Comparison of ENCODE assay signal across 22 cellular contexts in the genomic region with DNA sequence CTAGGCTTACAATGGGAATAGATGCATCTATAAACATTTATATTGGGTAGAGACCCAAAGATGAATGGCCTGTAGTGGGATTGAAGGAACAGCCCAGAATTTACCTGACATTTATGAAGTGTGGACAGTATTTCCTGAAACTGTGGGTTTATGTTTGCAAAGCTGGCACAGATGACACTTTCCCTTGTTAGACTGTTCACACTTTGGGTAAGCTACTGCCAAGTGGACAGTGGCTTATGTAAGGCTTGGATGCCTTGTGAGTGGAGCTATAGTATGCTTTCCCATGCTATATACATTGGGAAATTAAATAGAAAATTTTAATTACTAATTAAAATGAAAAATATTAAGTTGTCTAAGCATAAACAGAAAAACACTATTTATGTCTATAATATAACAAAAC. TPM values are rescaled to one million over a fixed set of nuclear protein-coding genes. Genes with fewer than 3 reads are reported as not detected.
A peak's percentile ranks its signal among the peaks of the same experiment; 100 is the strongest.
DNase-seq lines count a peak whose midpoint lies in the region; FAIRE-seq and TF ChIP-seq lines count a peak whose summit lies in the region.
"Had no signal": no experiment of that assay in that cellular context is flagged by ENCODE, and none has a peak within 500 bp of the region (broad histone marks: within the 10 kb centered on the region; RNA-seq: fewer than 3 reads in every experiment).

No MANE protein-coding gene starts in this region.

- no peak overlapping the region for H3K18ac ChIP-seq in H1 (ENCODE audit: extremely low read depth, low read length)

- H3K23ac ChIP-seq in H1 (ENCODE audit: insufficient read length), result no peak overlapping the region

- POLR2A ChIA-PET in H1 (lab: Charles Lee; ENCODE audit: partially characterized antibody), result no interaction called here

- no peak overlapping the region for H2BK20ac ChIP-seq in H1 (ENCODE audit: low read length)

- peaks cover 2 to 7% (median 3%) of the 10 kb centered on the region in 4 experiments; a peak in 2 of 7 replicates for H3K4me1 ChIP-seq in H1 (replicated peaks in 1 of 4; ENCODE audit: control insufficient read depth in 3 of 4, insufficient read depth in 4 of 4, low read length in 3 of 4)

- H4K8ac ChIP-seq in H1 (ENCODE audit: extremely low read depth, insufficient read depth, low read length), result no peak overlapping the region

- no peaks in the 10 kb centered on the region for H3K79me2 ChIP-seq in H1 (ENCODE audit: control insufficient read depth in 1 of 2, insufficient read depth in 2 of 2, low read length in 2 of 2)

- H2BK15ac ChIP-seq in H1 (ENCODE audit: low read length), result no peak overlapping the region

- H3K36me3 ChIP-seq in H1 (ENCODE audit: control insufficient read depth in 2 of 4, insufficient read depth in 4 of 4, low read length in 3 of 4), result no peaks in the 10 kb centered on the region

- H3K27me3 ChIP-seq in H1 (replicated peaks in 1 of 4; ENCODE audit: control insufficient read depth in 3 of 4, extremely low read depth in 1 of 4, insufficient read depth in 3 of 4, low read length in 3 of 4), result no peaks in the 10 kb centered on the region
- H3K27me3 ChIP-seq: BLaER1 had no signal

- H2BK12ac ChIP-seq in H1 (ENCODE audit: low read depth, low read length), result no peak overlapping the region

- H2AK5ac ChIP-seq in H1 (ENCODE audit: low read depth, low read length), result no peak overlapping the region

- no peak overlapping the region for H4K91ac ChIP-seq in H1 (replicated peaks; ENCODE audit: insufficient read length, low read length)

- no peak overlapping the region; a peak in 1 of 7 replicates for H3K9ac ChIP-seq in H1 (replicated peaks in 1 of 4; ENCODE audit: extremely low read depth in 1 of 4, low read depth in 3 of 4, low read length in 3 of 4)
- H3K9ac ChIP-seq: BLaER1 had no signal

- no peak overlapping the region for H2AFZ ChIP-seq in H1 (ENCODE audit: low read length)
- H2AFZ ChIP-seq: GM23338 had no signal

- H3K4me3 ChIP-seq in H1 (ENCODE audit: extremely low read depth in 1 of 4, insufficient read depth in 2 of 4, low read depth in 3 of 4, low read length in 4 of 4), result no peak overlapping the region
- H3K4me3 ChIP-seq: BLaER1, GM23338 had no signal

- no peaks in the 10 kb centered on the region for H3K9me3 ChIP-seq in H1 (ENCODE audit: insufficient read depth in 2 of 2, low read depth in 1 of 2, low read length in 1 of 2)

- no peak overlapping the region for H3K56ac ChIP-seq in H1 (replicated peaks; ENCODE audit: insufficient read length, low read depth, low read length)

- H3K23me2 ChIP-seq in H1 (ENCODE audit: low read depth, low read length), result no peaks in the 10 kb centered on the region

- no peak for TF ChIP-seq RAD21 in H1 (IDR thresholded peaks at IDR 0.05 in 1 of 2, conservative IDR thresholded peaks at IDR 0.05 in 1 of 2; ENCODE audit: low read depth in 2 of 2, low read length in 2 of 2)

- TF ChIP-seq CTCF in H1 (IDR thresholded peaks at IDR 0.05; ENCODE audit: control extremely low read depth in 1 of 3, insufficient read depth in 1 of 3, low read depth in 1 of 3, low read length in 3 of 3), result no peak

- CTCF ChIA-PET in H1 (lab: Charles Lee; ENCODE audit: partially characterized antibody), result interaction anchor here (1.2 kb wide), 1 partner anchor 13 kb away, joined by 4 read pairs; no protein-coding TSS in a partner anchor

- TF ChIP-seq EP300 in H1 (IDR thresholded peaks at IDR 0.05; ENCODE audit: borderline replicate concordance in 1 of 2, low read depth in 2 of 2, low read length in 2 of 2), result no peak

- TF ChIP-seq POLR2A in H1 (IDR thresholded peaks at IDR 0.05; ENCODE audit: control extremely low read depth in 1 of 2, low read depth in 2 of 2, low read length in 2 of 2), result no peak

- no peak overlapping the region for H2BK5ac ChIP-seq in H1 (ENCODE audit: low read depth, low read length)

- no peak overlapping the region for H3K4me2 ChIP-seq in H1 (ENCODE audit: insufficient read depth in 1 of 2, low read depth in 2 of 2, low read length in 2 of 2)
- H3K4me2 ChIP-seq: BLaER1, GM23338 had no signal

- no peak overlapping the region for H3K4ac ChIP-seq in H1 (replicated peaks; ENCODE audit: insufficient read length, low read depth, low read length)

- H3K14ac ChIP-seq in H1 (ENCODE audit: insufficient read length), result no peak overlapping the region

- intact Hi-C loops in posterior vena cava (cut with DNase I), result no loop called here

- no peaks in the 10 kb centered on the region for H4K20me1 ChIP-seq in H1 (replicated peaks in 1 of 2; ENCODE audit: control insufficient read depth in 1 of 2, insufficient read depth in 2 of 2, low read length in 2 of 2)
- H4K20me1 ChIP-seq: BLaER1 had no signal

- no peak overlapping the region for H3K27ac ChIP-seq in H1 (ENCODE audit: low read depth, low read length)
- H3K27ac ChIP-seq: 22Rv1, BLaER1, HL-60 had no signal

- peak; percentile 1 for DNase-seq in DMS53 (lab: John Stamatoyannopoulos, UW)
- no peak for DNase-seq in DMS53 treated with DMSO at 0.1 percent for 48 hours (lab: John Stamatoyannopoulos, UW; ENCODE audit: unreplicated experiment)
- no peak for DNase-seq in GM19239 (ENCODE audit: insufficient read length, low spot score)
- DNase-seq in H1 (ENCODE audit: low read depth in 1 of 2, low spot score in 2 of 2), result no peak
- peak; percentile 3 for DNase-seq in occipital lobe (lab: John Stamatoyannopoulos, UW)
- DNase-seq in stimulated activated CD4-positive, alpha-beta T cell treated with anti-CD3 and anti-CD28 coated beads, Interleukin-12 subunit alpha, Interleukin-12 subunit beta, amount 100 ng/mL, for 4 hours, result no peak
- no peak for DNase-seq in posterior vena cava (ENCODE audit: low spot score)
- no peak for DNase-seq in glomerular visceral epithelial cell (ENCODE audit: extremely low spot score)
- DNase-seq: CD4-positive, alpha-beta memory T cell; DMS153; DND-41; GDM1; H7; HFFc6; IMR-90 had no signal

- FAIRE-seq in GM19239 (lab: Jason Lieb, UNC), result peak; percentile 8
- FAIRE-seq in H1 (lab: Jason Lieb, UNC), result no peak
- FAIRE-seq: GM12892, GM18507 had no signal

- no peaks in the 10 kb centered on the region for H3K79me1 ChIP-seq in H1 (ENCODE audit: low read depth, low read length)

- H2BK120ac ChIP-seq in H1 (replicated peaks; ENCODE audit: low read depth, low read length), result peak overlapping the region; percentile 43

- no peak overlapping the region for H4K5ac ChIP-seq in H1 (ENCODE audit: insufficient read length, low read depth, low read length)

TF ChIP-seq in H1, 55 proteins besides CTCF, POLR2A, EP300 and RAD21:
- TF ChIP-seq YY1 (IDR thresholded peaks at IDR 0.05; ENCODE audit: low read depth, low read length) (no peak), HDAC2 (IDR thresholded peaks at IDR 0.05; ENCODE audit: borderline replicate concordance in 1 of 2, low read depth in 2 of 2, low read length in 2 of 2) (no peak), CBX8 (IDR thresholded peaks at IDR 0.05; ENCODE audit: borderline replicate concordance, low read depth, low read length) (no peak), ASH2L (IDR thresholded peaks at IDR 0.05; ENCODE audit: low read length) (no peak), ZNF274 (IDR thresholded peaks at IDR 0.05; ENCODE audit: borderline replicate concordance, extremely low read depth, low read length) (no peak)

RNA-seq across cellular contexts. Expression of a gene that starts 48.5 kb away (rescaled TPM):
- 6.0 and 7.0 TPM in 2 replicates for total RNA-seq in H1 (2021; fragmentation: NEBNext Ultra II Directional; extraction: Animal tissue kit (Norgen Biotek cat#: 25700))
- 2.8 and 3.3 TPM in 2 replicates for polyA plus RNA-seq in H1 (2011; rRNA removed)
- polyA plus RNA-seq in H1 (2011; cell fraction: cytosol; rRNA removed), result 3.2 TPM
- polyA plus RNA-seq in H1 (2011; cell fraction: nucleus; rRNA removed), result 17.0 TPM
- 4.0 to 5.0 TPM (median 4.5 TPM) in 4 replicates for polyA plus RNA-seq in H1 (2012, experiment 1 of 2)
- polyA plus RNA-seq in H1 (2012, experiment 2 of 2), result 0.31 TPM
- 2.6 TPM for polyA plus RNA-seq in H1 (2013, experiment 1 of 2)
- polyA plus RNA-seq in H1 (2013, experiment 2 of 2), result 2.0 TPM
- polyA minus RNA-seq in H1 (2011; rRNA and poly(A)+ RNA removed), result 12.2 and 14.3 TPM in 2 replicates
- 4.0 TPM for polyA minus RNA-seq in H1 (2011; cell fraction: cytosol; rRNA and poly(A)+ RNA removed)
- 16.6 TPM for polyA minus RNA-seq in H1 (2011; cell fraction: nucleus; rRNA and poly(A)+ RNA removed)
- total RNA-seq in occipital lobe (5.1 TPM), posterior vena cava (10 to 100 TPM; 19.0 to 20.8 TPM)
- polyA plus RNA-seq: CD14-positive monocyte had no signal

Comparison
In these comparisons a context has a peak if more than half of its experiments do, and no peak if none do; other contexts are left out.
1. DNase-seq: peak in DMS53 (single experiment) and occipital lobe (single experiment); none in DMS53 treated with DMSO at 0.1 percent for 48 hours (single experiment), GM19239 (single experiment), H1 (0 of 2), stimulated activated CD4-positive, alpha-beta T cell treated with anti-CD3 and anti-CD28 coated beads, Interleukin-12 subunit alpha, Interleukin-12 subunit beta, amount 100 ng/mL, for 4 hours (single experiment), posterior vena cava (single experiment) and glomerular visceral epithelial cell (single experiment).